ENCODE assay signal across 11 cellular contexts in genomic region chr6:45438849-45439406, GRCh38.
DNase-seq lines count a peak whose midpoint lies in the region; ATAC-seq and TF ChIP-seq lines count a peak whose summit lies in the region.
"Had no signal": no experiment of that assay in that cellular context is flagged by ENCODE, and none has a peak within 500 bp of the region (broad histone marks: within the 10 kb centered on the region; RNA-seq: fewer than 3 reads in every experiment).

No MANE protein-coding gene starts in this region.

- H3K9me3 ChIP-seq in SK-N-SH, result no peaks in the 10 kb centered on the region
- no peaks in the 10 kb centered on the region for H3K9me3 ChIP-seq in psoas muscle
- H3K9me3 ChIP-seq: ascending aorta had no signal

- peaks cover 49% of the 10 kb centered on the region for H3K36me3 Mint-ChIP-seq in activated naive CD8-positive, alpha-beta T cell
- H3K36me3 Mint-ChIP-seq in activated naive CD8-positive, alpha-beta T cell treated with anti-CD3 and anti-CD28 coated beads for 36 hours, result peaks cover 40% of the 10 kb centered on the region
- peaks cover 100% of the 10 kb centered on the region for H3K36me3 Mint-ChIP-seq in stimulated activated effector memory CD8-positive, alpha-beta T cell treated with anti-CD3 and anti-CD28 coated beads, Interleukin-12 subunit alpha, Interleukin-12 subunit beta, amount 100 ng/mL, for 72 hours

- no peaks in the 10 kb centered on the region for H3K27me3 ChIP-seq in SK-N-SH (ENCODE audit: insufficient read depth)
- H3K27me3 ChIP-seq in psoas muscle (ENCODE audit: insufficient read depth in 3 of 3, low read length in 2 of 3), result no peaks in the 10 kb centered on the region
- H3K27me3 ChIP-seq: ascending aorta had no signal

- H3K79me2 ChIP-seq in SK-N-SH (ENCODE audit: insufficient read depth), result no peaks in the 10 kb centered on the region

- H3K4me1 ChIP-seq in SK-N-SH (ENCODE audit: control insufficient read depth in 1 of 2, insufficient read depth in 2 of 2, low read depth in 1 of 2, low read length in 1 of 2) (peaks cover 0 to 54% of the 10 kb centered on the region in 2 experiments; a peak in 3 of 4 replicates), psoas muscle (peaks cover 12% of the 10 kb centered on the region)
- H3K4me1 ChIP-seq: ascending aorta had no signal

- no peaks in the 10 kb centered on the region for H4K20me1 ChIP-seq in SK-N-SH (ENCODE audit: insufficient read depth)

- H3K4me3 ChIP-seq in SK-N-SH (ENCODE audit: low read depth in 2 of 2, low read length in 1 of 2) (no peak overlapping the region), epithelial cell of esophagus (ENCODE audit: low read length) (no peak overlapping the region), psoas muscle (no peak overlapping the region)
- H3K4me3 ChIP-seq: ascending aorta had no signal

- no peaks in the 10 kb centered on the region for H3K9me2 ChIP-seq in SK-N-SH

- no peak for TF ChIP-seq RAD21 in SK-N-SH (IDR thresholded peaks at IDR 0.05; ENCODE audit: low read length)

- POLR2A ChIA-PET in SK-N-SH (lab: Yijun Ruan, JAX), result interaction anchor here (0.6 kb wide), 1 partner anchor 677 kb away, joined by 3 read pairs; no protein-coding TSS in a partner anchor

- no peak for ATAC-seq in stimulated activated effector memory CD8-positive, alpha-beta T cell treated with anti-CD3 and anti-CD28 coated beads, Interleukin-12 subunit alpha, Interleukin-12 subunit beta, amount 100 ng/mL, for 72 hours
- no peak for ATAC-seq in psoas muscle
- no peak for ATAC-seq in GM21786 (IDR thresholded peaks at IDR 0.05; ENCODE audit: unreplicated experiment)

- no peak overlapping the region for H2AFZ ChIP-seq in SK-N-SH (ENCODE audit: low read depth)

- peak in 1 of 2 experiments; percentile 59; a peak in 1 of 4 replicates for TF ChIP-seq EP300 in SK-N-SH (IDR thresholded peaks at IDR 0.05; ENCODE audit: borderline replicate concordance in 1 of 2, low read depth in 1 of 2, low read length in 1 of 2)

- CTCF ChIA-PET in SK-N-SH (lab: Yijun Ruan, JAX), result interaction anchor here (1.1 kb wide), 1 partner anchor 15 kb away, joined by 3 read pairs; no protein-coding TSS in a partner anchor

- peak overlapping the region; percentile 15; the same call in 1 of the 2 replicates for H3K4me2 ChIP-seq in SK-N-SH

- H3F3A ChIP-seq in SK-N-SH (replicated peaks; ENCODE audit: insufficient read depth), result peaks cover 29% of the 10 kb centered on the region

- H3K9ac ChIP-seq in SK-N-SH, result no peak overlapping the region

- 22% methylated on average over 1 of the region's 1 CpG for WGBS in SK-N-SH (ENCODE audit: low lambda C conversion rate)
- 86 to 90% (median 86%) methylated on average over 1 of the region's 1 CpG for WGBS in psoas muscle, 3 donors

- H3K36me3 ChIP-seq in SK-N-SH (replicated peaks in 1 of 2; ENCODE audit: control insufficient read depth in 1 of 2, insufficient read depth in 2 of 2, low read length in 1 of 2) (peaks cover 3 to 6% of the 10 kb centered on the region in 2 experiments), psoas muscle (ENCODE audit: insufficient read depth in 1 of 2, low read depth in 1 of 2) (no peaks in the 10 kb centered on the region)
- H3K36me3 ChIP-seq: ascending aorta had no signal

- no peaks in the 10 kb centered on the region for H3K9me3 Mint-ChIP-seq in activated naive CD8-positive, alpha-beta T cell (ENCODE audit: low read depth)
- no peaks in the 10 kb centered on the region for H3K9me3 Mint-ChIP-seq in activated naive CD8-positive, alpha-beta T cell treated with anti-CD3 and anti-CD28 coated beads for 36 hours
- H3K9me3 Mint-ChIP-seq in stimulated activated effector memory CD8-positive, alpha-beta T cell treated with anti-CD3 and anti-CD28 coated beads, Interleukin-12 subunit alpha, Interleukin-12 subunit beta, amount 100 ng/mL, for 72 hours, result no peaks in the 10 kb centered on the region

- TF ChIP-seq CTCF in SK-N-SH (IDR thresholded peaks at IDR 0.05), result no peak
- TF ChIP-seq CTCF in epithelial cell of esophagus (IDR thresholded peaks at IDR 0.05; ENCODE audit: insufficient read depth, low read depth, low read length, missing control alignments), result peak; percentile 2
- TF ChIP-seq CTCF in psoas muscle (IDR thresholded peaks at IDR 0.05), result no peak

- peaks cover 82% of the 10 kb centered on the region for H3K4me1 Mint-ChIP-seq in activated naive CD8-positive, alpha-beta T cell (ENCODE audit: low read depth)
- H3K4me1 Mint-ChIP-seq in activated naive CD8-positive, alpha-beta T cell treated with anti-CD3 and anti-CD28 coated beads for 36 hours, result peaks cover 54% of the 10 kb centered on the region
- peaks cover 80% of the 10 kb centered on the region for H3K4me1 Mint-ChIP-seq in stimulated activated effector memory CD8-positive, alpha-beta T cell treated with anti-CD3 and anti-CD28 coated beads, Interleukin-12 subunit alpha, Interleukin-12 subunit beta, amount 100 ng/mL, for 72 hours

- H3K27ac Mint-ChIP-seq in activated naive CD8-positive, alpha-beta T cell, result peak overlapping the region; percentile 56
- no peak overlapping the region for H3K27ac Mint-ChIP-seq in activated naive CD8-positive, alpha-beta T cell treated with anti-CD3 and anti-CD28 coated beads for 36 hours
- peak overlapping the region; percentile 82 for H3K27ac Mint-ChIP-seq in stimulated activated effector memory CD8-positive, alpha-beta T cell treated with anti-CD3 and anti-CD28 coated beads, Interleukin-12 subunit alpha, Interleukin-12 subunit beta, amount 100 ng/mL, for 72 hours

- H3K27ac ChIP-seq in SK-N-SH (ENCODE audit: low read depth in 2 of 2, low read length in 1 of 2) (peak overlapping the region in 1 of 2 experiments; percentile 76; a peak in 2 of 4 replicates), psoas muscle (no peak overlapping the region)
- H3K27ac ChIP-seq: ascending aorta had no signal

- intact Hi-C loops in psoas muscle (cut with DNase I), result no loop called here

- no peak for DNase-seq in activated naive CD8-positive, alpha-beta T cell treated with anti-CD3 and anti-CD28 coated beads for 36 hours
- DNase-seq in SK-N-SH, result no peak
- DNase-seq in epithelial cell of esophagus (ENCODE audit: low read depth), result peak; percentile 90
- DNase-seq in stimulated activated effector memory CD8-positive, alpha-beta T cell treated with anti-CD3 and anti-CD28 coated beads, Interleukin-12 subunit alpha, Interleukin-12 subunit beta, amount 100 ng/mL, for 72 hours (ENCODE audit: low spot score in 2 of 2), result no peak
- no peak for DNase-seq in psoas muscle
- DNase-seq in NCI-H510A (lab: John Stamatoyannopoulos, UW), result no peak
- DNase-seq: KG1, nucleus accumbens had no signal

- peak overlapping the region; percentile 46 for H3K4me3 Mint-ChIP-seq in activated naive CD8-positive, alpha-beta T cell
- H3K4me3 Mint-ChIP-seq in activated naive CD8-positive, alpha-beta T cell treated with anti-CD3 and anti-CD28 coated beads for 36 hours, result no peak overlapping the region
- peak overlapping the region; percentile 73 for H3K4me3 Mint-ChIP-seq in stimulated activated effector memory CD8-positive, alpha-beta T cell treated with anti-CD3 and anti-CD28 coated beads, Interleukin-12 subunit alpha, Interleukin-12 subunit beta, amount 100 ng/mL, for 72 hours

- H3K27me3 Mint-ChIP-seq in activated naive CD8-positive, alpha-beta T cell, result no peaks in the 10 kb centered on the region
- no peaks in the 10 kb centered on the region for H3K27me3 Mint-ChIP-seq in activated naive CD8-positive, alpha-beta T cell treated with anti-CD3 and anti-CD28 coated beads for 36 hours

TF ChIP-seq in SK-N-SH, 30 proteins besides CTCF, POLR2A, EP300 and RAD21 (continues in another document):
- TF ChIP-seq NFIC (IDR thresholded peaks at IDR 0.05; ENCODE audit: borderline replicate concordance) (peak; percentile 61), GATA2 (CRISPR knock-in tag; IDR thresholded peaks at IDR 0.05) (no peak), TEAD4 (IDR thresholded peaks at IDR 0.05; ENCODE audit: borderline replicate concordance, insufficient read depth) (peak; percentile 79; the same call in 1 of the 2 replicates), YY1 (IDR thresholded peaks at IDR 0.05; ENCODE audit: low read depth) (no peak), ZBTB33 (IDR thresholded peaks at IDR 0.05; ENCODE audit: borderline replicate concordance, low read depth) (no peak), USF1 (IDR thresholded peaks at IDR 0.05; ENCODE audit: borderline replicate concordance, low read depth) (no peak)
- TF ChIP-seq, protein P1, sequence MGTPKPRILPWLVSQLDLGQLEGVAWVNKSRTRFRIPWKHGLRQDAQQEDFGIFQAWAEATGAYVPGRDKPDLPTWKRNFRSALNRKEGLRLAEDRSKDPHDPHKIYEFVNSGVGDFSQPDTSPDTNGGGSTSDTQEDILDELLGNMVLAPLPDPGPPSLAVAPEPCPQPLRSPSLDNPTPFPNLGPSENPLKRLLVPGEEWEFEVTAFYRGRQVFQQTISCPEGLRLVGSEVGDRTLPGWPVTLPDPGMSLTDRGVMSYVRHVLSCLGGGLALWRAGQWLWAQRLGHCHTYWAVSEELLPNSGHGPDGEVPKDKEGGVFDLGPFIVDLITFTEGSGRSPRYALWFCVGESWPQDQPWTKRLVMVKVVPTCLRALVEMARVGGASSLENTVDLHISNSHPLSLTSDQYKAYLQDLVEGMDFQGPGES (IDR thresholded peaks at IDR 0.05; ENCODE audit: low read depth, low read length), result no peak
- TF ChIP-seq, protein P2, sequence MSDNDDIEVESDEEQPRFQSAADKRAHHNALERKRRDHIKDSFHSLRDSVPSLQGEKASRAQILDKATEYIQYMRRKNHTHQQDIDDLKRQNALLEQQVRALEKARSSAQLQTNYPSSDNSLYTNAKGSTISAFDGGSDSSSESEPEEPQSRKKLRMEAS (IDR thresholded peaks at IDR 0.05; ENCODE audit: low read depth), result no peak; the same call in 1 of the 2 replicates
